8 cellular contexts compared by ENCODE assay signal in genomic region chr1:236144446-236145150, GRCh38. TPM values are rescaled to one million over a fixed set of nuclear protein-coding genes. Genes with fewer than 3 reads are reported as not detected.
A peak's percentile ranks its signal among the peaks of the same experiment; 100 is the strongest.
DNase-seq lines count a peak whose midpoint lies in the region; ATAC-seq and TF ChIP-seq lines count a peak whose summit lies in the region.

No MANE protein-coding gene starts in this region.

- TF ChIP-seq CTCF in activated B cell treated with CpG ODN at 0.5 μM for 24 hours (IDR thresholded peaks at IDR 0.05) (no peak), MM.1S (IDR thresholded peaks at IDR 0.05; ENCODE audit: low read length) (no peak)

- H3K27ac ChIP-seq in CD4-positive, CD25-positive, alpha-beta regulatory T cell (ENCODE audit: insufficient read depth, low read length, poor library complexity, severe bottlenecking) = no peak overlapping the region
- H3K27ac ChIP-seq in MM.1S (ENCODE audit: low read length) = no peak overlapping the region

- no peaks in the 10 kb centered on the region for H3K36me3 ChIP-seq in CD4-positive, CD25-positive, alpha-beta regulatory T cell (ENCODE audit: control insufficient read depth, insufficient read depth, low read length)
- H3K36me3 ChIP-seq in MM.1S (replicated peaks; ENCODE audit: insufficient read depth, low read length) = no peaks in the 10 kb centered on the region

- no peaks in the 10 kb centered on the region for H3K9me3 Mint-ChIP-seq in CD4-positive, CD25-positive, alpha-beta regulatory T cell
- H3K9me3 Mint-ChIP-seq in activated B cell treated with CpG ODN at 0.5 μM for 24 hours = no peaks in the 10 kb centered on the region

- H3F3A ChIP-seq in MM.1S (ENCODE audit: insufficient read depth, low read length) = no peaks in the 10 kb centered on the region

- H3K27me3 ChIP-seq in CD4-positive, CD25-positive, alpha-beta regulatory T cell (ENCODE audit: control insufficient read depth, insufficient read depth, low read length) = peaks cover 10% of the 10 kb centered on the region
- H3K27me3 ChIP-seq in MM.1S (replicated peaks; ENCODE audit: insufficient read depth, low read length) = peaks cover 55% of the 10 kb centered on the region

- H3K9me3 ChIP-seq in CD4-positive, CD25-positive, alpha-beta regulatory T cell (ENCODE audit: control insufficient read depth in 2 of 2, low read length in 2 of 2) = no peaks in the 10 kb centered on the region
- no peaks in the 10 kb centered on the region for H3K9me3 ChIP-seq in MM.1S (replicated peaks; ENCODE audit: insufficient read depth, low read length)

- CTCF ChIA-PET in activated B cell treated with CpG ODN at 0.5 μM for 24 hours (lab: Charles Lee) = no interaction called here

- intact Hi-C loops in activated B cell treated with CpG ODN at 0.5 μM for 24 hours (cut with micrococcal nuclease) = loop anchor here (5.0 to 10.0 kb wide), 3 partner anchors 73 to 1540 kb away; partner anchors contain the start of gene NID1

- peaks cover 17 to 55% (median 28%) of the 10 kb centered on the region in 4 donors for H3K4me1 Mint-ChIP-seq in CD4-positive, CD25-positive, alpha-beta regulatory T cell
- H3K4me1 Mint-ChIP-seq in activated B cell treated with CpG ODN at 0.5 μM for 24 hours = peaks cover 29% of the 10 kb centered on the region

- peaks cover 7% of the 10 kb centered on the region for H3K36me3 Mint-ChIP-seq in CD4-positive, CD25-positive, alpha-beta regulatory T cell
- H3K36me3 Mint-ChIP-seq in activated B cell treated with CpG ODN at 0.5 μM for 24 hours (ENCODE audit: low read depth) = peaks cover 6% of the 10 kb centered on the region

- no peaks in the 10 kb centered on the region for H3K9me2 ChIP-seq in MM.1S (replicated peaks; ENCODE audit: insufficient read depth, low read length)

- peaks cover 28% of the 10 kb centered on the region for H3K4me1 ChIP-seq in CD4-positive, CD25-positive, alpha-beta regulatory T cell (ENCODE audit: control insufficient read depth, insufficient read depth, low read length, poor library complexity, severe bottlenecking)
- no peaks in the 10 kb centered on the region for H3K4me1 ChIP-seq in MM.1S (ENCODE audit: low read length)

- no peak for ATAC-seq in CD4-positive, CD25-positive, alpha-beta regulatory T cell (ENCODE audit: low read depth in 2 of 2)
- peak; percentile 36 for ATAC-seq in GM21529 (IDR thresholded peaks at IDR 0.05; ENCODE audit: unreplicated experiment)
- ATAC-seq in activated B cell treated with CpG ODN at 0.5 μM for 24 hours (ENCODE audit: low read depth) = no peak
- no peak for ATAC-seq in GM18870 (IDR thresholded peaks at IDR 0.05; ENCODE audit: unreplicated experiment)

- no peak overlapping the region for H3K4me2 ChIP-seq in MM.1S (ENCODE audit: low read depth, low read length)

- H3K27me3 Mint-ChIP-seq in CD4-positive, CD25-positive, alpha-beta regulatory T cell = peaks cover 23% of the 10 kb centered on the region
- peaks cover 29% of the 10 kb centered on the region for H3K27me3 Mint-ChIP-seq in activated B cell treated with CpG ODN at 0.5 μM for 24 hours

- H2AFZ ChIP-seq in MM.1S (ENCODE audit: low read length) = no peak overlapping the region

- POLR2A ChIA-PET in activated B cell treated with CpG ODN at 0.5 μM for 24 hours (lab: Charles Lee) = interaction anchor here (1.0 to 3.9 kb wide), 3 partner anchors 11 to 16 kb away, joined by 4 to 33 read pairs (median 4); no protein-coding TSS in a partner anchor

- no peak overlapping the region for H3K9ac ChIP-seq in MM.1S (ENCODE audit: low read length)

- no peak for DNase-seq in CD4-positive, CD25-positive, alpha-beta regulatory T cell
- DNase-seq in activated B cell treated with CpG ODN at 0.5 μM for 24 hours (no peak), medulla oblongata (ENCODE audit: extremely low spot score) (peak; percentile 49), SKM-1 treated with dmso at 0.1 percent for 144 hours (lab: John Stamatoyannopoulos, UW; ENCODE audit: unreplicated experiment) (no peak), MM.1S (no peak)
- DNase-seq in activated CD8-positive, alpha-beta memory T cell treated with anti-CD3 and anti-CD28 coated beads, Interleukin-2, amount 50 U/mL, for 4 hours = no peak

- no peaks in the 10 kb centered on the region for H3K79me2 ChIP-seq in MM.1S (ENCODE audit: low read length)

- H3K4me3 ChIP-seq in CD4-positive, CD25-positive, alpha-beta regulatory T cell (ENCODE audit: low read depth, low read length) = peak overlapping the region; percentile 82
- no peak overlapping the region for H3K4me3 ChIP-seq in MM.1S (ENCODE audit: low read length)

- H4K20me1 ChIP-seq in MM.1S (ENCODE audit: insufficient read depth, low read length) = no peaks in the 10 kb centered on the region

- no peak overlapping the region for H3K27ac Mint-ChIP-seq in CD4-positive, CD25-positive, alpha-beta regulatory T cell
- H3K27ac Mint-ChIP-seq in activated B cell treated with CpG ODN at 0.5 μM for 24 hours = no peak overlapping the region

- H3K4me3 Mint-ChIP-seq in CD4-positive, CD25-positive, alpha-beta regulatory T cell = peak overlapping the region; percentile 76 to 99 (median 97)
- peak overlapping the region; percentile 71 for H3K4me3 Mint-ChIP-seq in activated B cell treated with CpG ODN at 0.5 μM for 24 hours

RNA-seq across cellular contexts. Expression of gene GPR137B, which starts 2.3 kb away (rescaled TPM):
- 18.6 TPM for total RNA-seq in CD4-positive, CD25-positive, alpha-beta regulatory T cell
- 10 to 100 TPM in 1 of 4 donors, 1 to 10 TPM in 3; 5.2 to 13.9 (median 6.8) TPM for polyA plus RNA-seq in CD4-positive, CD25-positive, alpha-beta regulatory T cell
- total RNA-seq in activated B cell treated with CpG ODN at 0.5 μM for 24 hours = 10.6 and 11.8 TPM in 2 replicates
